ENCODE assay signal across 15 cellular contexts in genomic region chr18:23266717-23267446, GRCh38.
DNase-seq lines count a peak whose midpoint lies in the region; ATAC-seq, FAIRE-seq and TF ChIP-seq lines count a peak whose summit lies in the region.
"Had no signal": no experiment of that assay in that cellular context is flagged by ENCODE, and none has a peak within 500 bp of the region (broad histone marks: within the 10 kb centered on the region; RNA-seq: fewer than 3 reads in every experiment).

No MANE protein-coding gene starts in this region.

- 84 to 92% (median 88%) methylated on average over 20 of the region's 20 CpGs for WGBS in small intestine, 3 donors

- intact Hi-C loops in Panc1 (cut with micrococcal nuclease; ENCODE audit: unreplicated experiment), result loop anchor here (10.0 kb wide), 1 partner anchor 88 kb away; no protein-coding TSS in a partner anchor

- H3K4me3 ChIP-seq in GM23338 (no peak overlapping the region), Panc1 (ENCODE audit: low read depth in 2 of 2, low read length in 2 of 2) (no peak overlapping the region), small intestine (ENCODE audit: low read depth in 1 of 2, low read length in 2 of 2) (no peak overlapping the region)
- H3K4me3 ChIP-seq: ovary, SK-N-MC, thyroid gland had no signal

- peaks cover 9% of the 10 kb centered on the region for H3K27me3 Mint-ChIP-seq in GM23338 (ENCODE audit: insufficient read depth, low read depth, poor library complexity)
- no peaks in the 10 kb centered on the region for H3K27me3 Mint-ChIP-seq in stimulated activated memory B cell treated with anti-CD40 and anti-IgM and Interleukin-4, amounts not matched to agents 10 μg/mL and 1 μg/mL and 100 μg/mL, for 72 hours

- peaks cover 20% of the 10 kb centered on the region for H3K4me1 Mint-ChIP-seq in GM23338
- H3K4me1 Mint-ChIP-seq in stimulated activated memory B cell treated with anti-CD40 and anti-IgM and Interleukin-4, amounts not matched to agents 10 μg/mL and 1 μg/mL and 100 μg/mL, for 72 hours, result peaks cover 27% of the 10 kb centered on the region

- no peak for TF ChIP-seq CTCF in GM23338 (conservative IDR thresholded peaks at IDR 0.05; ENCODE audit: low read depth in 2 of 2)
- no peak for TF ChIP-seq CTCF in Panc1 (IDR thresholded peaks at IDR 0.05)

- H2AFZ ChIP-seq in GM23338, result no peak overlapping the region

- no peak for TF ChIP-seq POLR2A in H54 (IDR thresholded peaks at IDR 0.05; ENCODE audit: low read depth, low read length)

- H3F3A ChIP-seq in GM23338 (replicated peaks; ENCODE audit: low read depth), result no peaks in the 10 kb centered on the region

- H3K36me3 ChIP-seq in GM23338 (ENCODE audit: insufficient read depth) (0 out of 2 replicates have a peak, but pooled peaks cover 6% of the 10 kb centered on the region), Panc1 (ENCODE audit: control insufficient read depth, insufficient read depth, low read length) (no peaks in the 10 kb centered on the region), small intestine (ENCODE audit: control insufficient read depth in 2 of 2, insufficient read depth in 2 of 2, low read length in 2 of 2) (no peaks in the 10 kb centered on the region)
- H3K36me3 ChIP-seq: ovary, thyroid gland had no signal

- in situ Hi-C loops in Panc1 (cut with HindIII; ENCODE audit: low pct_unique_long_range_greater_than_20kb, low sequenced_read_pairs), result no loop called here

- DNase-seq in GM23338 (ENCODE audit: low spot score) (no peak), Panc1 (ENCODE audit: low read depth, low spot score) (no peak), small intestine (no peak), H54 (ENCODE audit: insufficient read length, low spot score) (no peak), iPS-NIHi11 (ENCODE audit: low spot score) (no peak)
- DNase-seq: amniotic stem cell, GDM1, ovary, thyroid gland had no signal

- H3K4me2 ChIP-seq in GM23338, result no peak overlapping the region

- H3K4me1 ChIP-seq in GM23338 (ENCODE audit: insufficient read depth), result peaks cover 18% of the 10 kb centered on the region
- peaks cover 11% of the 10 kb centered on the region; the same call in 1 of the 2 replicates for H3K4me1 ChIP-seq in Panc1 (ENCODE audit: control insufficient read depth, insufficient read depth, low read length)
- H3K4me1 ChIP-seq in small intestine (ENCODE audit: control insufficient read depth in 2 of 2, insufficient read depth in 1 of 2, low read depth in 1 of 2, low read length in 1 of 2), result no peaks in the 10 kb centered on the region

- H3K36me3 Mint-ChIP-seq in GM23338 (ENCODE audit: low read depth), result peaks cover 43% of the 10 kb centered on the region
- peaks cover 13% of the 10 kb centered on the region for H3K36me3 Mint-ChIP-seq in stimulated activated memory B cell treated with anti-CD40 and anti-IgM and Interleukin-4, amounts not matched to agents 10 μg/mL and 1 μg/mL and 100 μg/mL, for 72 hours

- H3K27ac ChIP-seq in GM23338 (ENCODE audit: low read depth) (no peak overlapping the region), Panc1 (ENCODE audit: low read length) (peak overlapping the region; percentile 62; the same call in 1 of the 2 replicates), small intestine (ENCODE audit: low read depth in 1 of 2, low read length in 1 of 2) (no peak overlapping the region)
- H3K27ac ChIP-seq: HL-60, ovary, SK-N-MC, thyroid gland, VCaP had no signal

- H4K20me1 ChIP-seq in GM23338 (replicated peaks; ENCODE audit: insufficient read depth), result no peaks in the 10 kb centered on the region

- H3K79me2 ChIP-seq in GM23338 (replicated peaks; ENCODE audit: insufficient read depth), result no peaks in the 10 kb centered on the region

- no TSS peak for BruUV-seq in Panc1 (replicated peaks; lab: Mats Ljungman, UMichigan)

- H3K27me3 ChIP-seq in GM23338 (ENCODE audit: insufficient read depth) (no peaks in the 10 kb centered on the region), Panc1 (ENCODE audit: control insufficient read depth, insufficient read depth, low read length) (no peaks in the 10 kb centered on the region), small intestine (ENCODE audit: control insufficient read depth in 2 of 2, insufficient read depth in 2 of 2, low read length in 2 of 2) (no peaks in the 10 kb centered on the region)
- H3K27me3 ChIP-seq: ovary, thyroid gland had no signal

- 0 out of 2 replicates have a peak, but pooled peaks cover 3% of the 10 kb centered on the region for H3K9me3 ChIP-seq in Panc1 (ENCODE audit: control insufficient read depth, insufficient read depth, low read depth, low read length)
- H3K9me3 ChIP-seq in small intestine (ENCODE audit: control insufficient read depth, low read depth), result no peaks in the 10 kb centered on the region
- H3K9me3 ChIP-seq: ovary, thyroid gland had no signal

- peaks cover 36% of the 10 kb centered on the region for H3K9me3 Mint-ChIP-seq in GM23338
- H3K9me3 Mint-ChIP-seq in stimulated activated memory B cell treated with anti-CD40 and anti-IgM and Interleukin-4, amounts not matched to agents 10 μg/mL and 1 μg/mL and 100 μg/mL, for 72 hours, result peaks cover 17% of the 10 kb centered on the region

- no peak overlapping the region; the same call in 2 of the 3 replicates for H3K4me3 Mint-ChIP-seq in GM23338
- H3K4me3 Mint-ChIP-seq in stimulated activated memory B cell treated with anti-CD40 and anti-IgM and Interleukin-4, amounts not matched to agents 10 μg/mL and 1 μg/mL and 100 μg/mL, for 72 hours, result peak overlapping the region; percentile 12

- 0 out of 2 replicates have a peak overlapping the region, but pooled peaks have one; percentile 27 for H3K27ac Mint-ChIP-seq in GM23338
- H3K27ac Mint-ChIP-seq in stimulated activated memory B cell treated with anti-CD40 and anti-IgM and Interleukin-4, amounts not matched to agents 10 μg/mL and 1 μg/mL and 100 μg/mL, for 72 hours, result peak overlapping the region; percentile 70

- peak; percentile 68 for ATAC-seq in GM19025 (IDR thresholded peaks at IDR 0.05; ENCODE audit: low read depth, unreplicated experiment)
- no peak for ATAC-seq in GM23338
- 0 out of 2 replicates have a peak, but pooled peaks have one; percentile 24 for ATAC-seq in Panc1
- peak; percentile 89 for ATAC-seq in stimulated activated memory B cell treated with anti-CD40 and anti-IgM and Interleukin-4, amounts not matched to agents 10 μg/mL and 1 μg/mL and 100 μg/mL, for 72 hours
- ATAC-seq in HG02970 (IDR thresholded peaks at IDR 0.05; ENCODE audit: low FRiP score, unreplicated experiment), result no peak

- FAIRE-seq in small intestine (lab: Jason Lieb, UNC) (no peak), H54 (lab: Jason Lieb, UNC) (no peak)

- H3K9me2 ChIP-seq in GM23338 (ENCODE audit: insufficient read depth), result peaks cover 12% of the 10 kb centered on the region

- CTCF ChIA-PET in Panc1 (lab: Charles Lee), result interaction anchor here (0.6 kb wide), 1 partner anchor 145 kb away, joined by 3 read pairs; no protein-coding TSS in a partner anchor

- POLR2A ChIA-PET in Panc1 (lab: Charles Lee), result interaction anchor here (0.7 kb wide), 1 partner anchor 134 kb away, joined by 6 read pairs; no protein-coding TSS in a partner anchor

TF ChIP-seq in GM23338, 12 proteins besides CTCF, POLR2A, EP300 and RAD21:
- TF ChIP-seq ZNF331 (CRISPR knock-in tag; IDR thresholded peaks at IDR 0.05; ENCODE audit: low read depth) (no peak), STAT1 (IDR thresholded peaks at IDR 0.05; ENCODE audit: unreplicated experiment) (no peak)

Comparison
In these comparisons a context has a peak if more than half of its experiments do, and no peak if none do; other contexts are left out.
1. ATAC-seq: peak in GM19025 (single experiment), Panc1 (single experiment) and stimulated activated memory B cell treated with anti-CD40 and anti-IgM and Interleukin-4, amounts not matched to agents 10 μg/mL and 1 μg/mL and 100 μg/mL, for 72 hours (single experiment); none in GM23338 (single experiment) and HG02970 (single experiment).